Comparison of ENCODE assay signal across 8 cellular contexts in the genomic region with DNA sequence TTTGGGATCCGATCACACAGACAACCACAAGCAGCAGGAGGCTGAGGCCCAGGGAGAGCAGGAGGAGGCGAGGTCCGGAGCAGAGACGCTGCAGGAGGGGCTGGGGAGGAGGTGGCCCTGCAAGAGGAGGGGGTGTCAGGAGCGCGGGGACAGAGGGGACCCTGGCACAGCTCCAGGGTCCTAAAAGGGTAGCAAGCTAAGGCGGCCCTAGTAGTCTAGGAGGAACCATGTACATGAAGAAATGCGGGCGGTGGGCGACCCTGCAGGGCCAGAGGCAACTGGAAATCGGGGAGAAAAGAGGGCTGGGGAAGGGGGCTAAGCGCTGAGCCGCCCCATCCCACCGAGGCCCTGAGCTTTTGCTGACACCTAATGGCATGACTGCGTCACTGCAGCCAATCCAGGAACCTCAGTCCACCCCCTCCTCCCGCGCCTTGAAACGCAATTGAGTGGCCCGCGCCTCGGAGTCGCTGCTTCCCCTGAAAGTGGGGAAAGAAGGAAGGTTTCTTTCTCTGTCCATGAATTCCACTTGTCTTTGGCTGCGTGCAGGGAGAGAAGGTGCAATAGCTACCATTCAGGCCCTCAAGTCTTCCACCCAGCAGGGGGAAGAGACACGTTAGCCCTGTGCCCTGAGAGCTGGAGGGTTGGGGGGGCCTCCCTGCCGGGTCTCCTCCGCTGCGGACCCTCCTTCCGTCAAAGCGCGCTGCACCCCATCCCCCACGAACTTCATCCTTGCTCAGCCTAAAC. TPM values are rescaled to one million over a fixed set of nuclear protein-coding genes. Genes with fewer than 3 reads are reported as not detected.
DNase-seq lines count a peak whose midpoint lies in the region; ATAC-seq, FAIRE-seq and TF ChIP-seq lines count a peak whose summit lies in the region.

No MANE protein-coding gene starts in this region.

- FAIRE-seq in GM19239 (lab: Jason Lieb, UNC) = no peak

- DNase-seq in A673 (ENCODE audit: low spot score) (peak; percentile 89), GM19239 (ENCODE audit: insufficient read length, low spot score) (peak; percentile 85), NCI-H526 treated with DMSO at 0.1 percent for 48 hours (lab: John Stamatoyannopoulos, UW) (peak; percentile 24), medulla oblongata (ENCODE audit: extremely low spot score) (peak; percentile 75)
- DNase-seq in activated CD8-positive, alpha-beta memory T cell treated with anti-CD3 and anti-CD28 coated beads for 1 hour (ENCODE audit: extremely low read depth in 1 of 2, low read depth in 1 of 2) = peak; percentile 14 to 35
- peak; percentile 44 for DNase-seq in effector CD8-positive, alpha-beta T cell (lab: John Stamatoyannopoulos, UW)
- DNase-seq in stimulated activated CD4-positive, alpha-beta T cell treated with anti-CD3 and anti-CD28 coated beads, TNF-alpha, amount 100 ng/mL, for 24 hours (ENCODE audit: low read depth in 3 of 3) = peak; percentile 31 to 63 (median 36)

- H3K9me3 ChIP-seq in A673 (ENCODE audit: low read depth, low read length, poor library complexity, severe bottlenecking) = no peaks in the 10 kb centered on the region

- CTCF ChIA-PET in A673 (lab: Charles Lee) = interaction anchor here (0.7 to 1.9 kb wide), 6 partner anchors 11 to 142 kb away, joined by 3 to 9 read pairs (median 5); a partner anchor contains a TSS

- no peaks in the 10 kb centered on the region for H3K36me3 ChIP-seq in A673 (ENCODE audit: insufficient read depth, low read length, poor library complexity, severe bottlenecking)

- intact Hi-C loops in A673 (cut with micrococcal nuclease; ENCODE audit: unreplicated experiment) = loop anchor here (1.0 kb wide), 1 partner anchor 125 kb away; no protein-coding TSS in a partner anchor

- no peaks in the 10 kb centered on the region for H3K27me3 ChIP-seq in A673 (replicated peaks; ENCODE audit: insufficient read depth, low read depth, low read length, poor library complexity)

- H3K27ac ChIP-seq in A673 (ENCODE audit: low read depth, low read length, poor library complexity, severe bottlenecking) = peak overlapping the region; percentile 63

- ATAC-seq in GM21786 (IDR thresholded peaks at IDR 0.05; ENCODE audit: unreplicated experiment) = no peak

- no TSS peak for BruUV-seq in A673 (replicated peaks; lab: Mats Ljungman, UMichigan)

- peak; percentile 96 for TF ChIP-seq CTCF in A673 (conservative IDR thresholded peaks at IDR 0.05; ENCODE audit: low read depth, low read length)

- POLR2A ChIA-PET in A673 (lab: Charles Lee; ENCODE audit: low non-redundant PET) = no interaction called here

- H3K4me1 ChIP-seq in A673 (ENCODE audit: insufficient read depth, low read length, poor library complexity, severe bottlenecking) = peaks cover 8% of the 10 kb centered on the region

- peak overlapping the region; percentile 54 for H3K4me3 ChIP-seq in A673 (ENCODE audit: low read depth, low read length, poor library complexity, severe bottlenecking)

RNA-seq across cellular contexts. Expression of a gene that starts 1.8 kb away (rescaled TPM):
- 6.1 and 8.0 TPM in 2 replicates for total RNA-seq in A673 (2021)

RNA-seq across cellular contexts. Expression of a gene that starts 42.3 kb away (rescaled TPM):
- total RNA-seq in A673 (2021) = 74.7 and 86.6 TPM in 2 replicates

RNA-seq across cellular contexts. Expression of a gene that starts 42.4 kb away (rescaled TPM):
- 425 and 509 TPM in 2 replicates for total RNA-seq in A673 (2021)

RNA-seq across cellular contexts. Expression of a gene that starts 56.9 kb away (rescaled TPM):
- 133 and 139 TPM in 2 replicates for total RNA-seq in A673 (2021)

Comparison
In these comparisons a context has a peak if more than half of its experiments do, and no peak if none do; other contexts are left out.
1. DNase-seq: peak in every context shown above with its lines; median percentile 89 in A673; 85 in GM19239; 75 in medulla oblongata; 44 in effector CD8-positive, alpha-beta T cell; 36 in stimulated activated CD4-positive, alpha-beta T cell treated with anti-CD3 and anti-CD28 coated beads, TNF-alpha, amount 100 ng/mL, for 24 hours; 24 in activated CD8-positive, alpha-beta memory T cell treated with anti-CD3 and anti-CD28 coated beads for 1 hour; 24 in NCI-H526 treated with DMSO at 0.1 percent for 48 hours.